Comparison of ENCODE assay signal across 10 cellular contexts in genomic region chr11:123920943-123921342, GRCh38. TPM values are rescaled to one million over a fixed set of nuclear protein-coding genes. Genes with fewer than 3 reads are reported as not detected.
"Had no signal": no experiment of that assay in that cellular context is flagged by ENCODE, and none has a peak within 500 bp of the region (broad histone marks: within the 10 kb centered on the region; RNA-seq: fewer than 3 reads in every experiment).

No MANE protein-coding gene starts in this region.

- ATAC-seq: HepG2, K562 had no signal

- DNase-seq: IMR-90, KBM-7, KG1 had no signal

- H3K27ac ChIP-seq: HL-60 had no signal

- FAIRE-seq: HepG2, HTR-8/SVneo, K562 had no signal

- H3K4me3 ChIP-seq: K562 had no signal

RNA-seq across cellular contexts. Expression of gene OR4D5, which starts 18.5 kb away (rescaled TPM):
- total RNA-seq: HepG2, HT-29, HT1080, IMR-90, K562 had no signal
- polyA plus RNA-seq: HepG2, IgD-negative memory B cell, IMR-90, K562 had no signal

RNA-seq across cellular contexts. Expression of gene OR8D4, which starts 19.0 kb away (rescaled TPM):
- total RNA-seq: HepG2, HT-29, HT1080, IMR-90, K562 had no signal
- polyA plus RNA-seq: HepG2, IgD-negative memory B cell, IMR-90, K562 had no signal

RNA-seq across cellular contexts. Expression of gene OR6T1, which starts 22.7 kb away (rescaled TPM):
- total RNA-seq: HepG2, HT-29, HT1080, IMR-90, K562 had no signal
- polyA plus RNA-seq: HepG2, IgD-negative memory B cell, IMR-90, K562 had no signal

RNA-seq across cellular contexts. Expression of gene TMEM225, which starts 35.5 kb away (rescaled TPM):
- total RNA-seq: HepG2, HT-29, HT1080, IMR-90, K562 had no signal
- polyA plus RNA-seq: HepG2, IgD-negative memory B cell, IMR-90, K562 had no signal

RNA-seq across cellular contexts. Expression of gene OR10S1, which starts 56.6 kb away (rescaled TPM):
- total RNA-seq: HepG2, HT-29, HT1080, IMR-90, K562 had no signal
- polyA plus RNA-seq: HepG2, IgD-negative memory B cell, IMR-90, K562 had no signal
